In genomic region chr9:75169623-75170022, GRCh38 we compare ENCODE assay signal across 20 cellular contexts.
DNase-seq lines count a peak whose midpoint lies in the region; ATAC-seq and TF ChIP-seq lines count a peak whose summit lies in the region.
"Had no signal": no experiment of that assay in that cellular context is flagged by ENCODE, and none has a peak within 500 bp of the region (broad histone marks: within the 10 kb centered on the region; RNA-seq: fewer than 3 reads in every experiment).

No MANE protein-coding gene starts in this region.

- no peak overlapping the region for H3K4me3 Mint-ChIP-seq in activated CD8-positive, alpha-beta memory T cell treated with anti-CD3 and anti-CD28 coated beads, Interleukin-2, amount 10 ng/mL, durations not matched to agents 7 days and 5 days
- H3K4me3 Mint-ChIP-seq: activated CD8-positive, alpha-beta T cell treated with anti-CD3 and anti-CD28 coated beads for 36 hours; CD4-positive, CD25-positive, alpha-beta regulatory T cell; IgD-negative memory B cell had no signal

- WGBS in trophoblast cell (ENCODE audit: extremely low coverage, insufficient coverage, insufficient read length) = no CpG with 5 or more reads among the region's 4 CpGs

- peaks cover 57% of the 10 kb centered on the region for H3K4me1 Mint-ChIP-seq in activated CD8-positive, alpha-beta memory T cell treated with anti-CD3 and anti-CD28 coated beads, Interleukin-2, amount 10 ng/mL, durations not matched to agents 7 days and 5 days
- H3K4me1 Mint-ChIP-seq: IgD-negative memory B cell had no signal

- peak overlapping the region; percentile 56 for H3K27ac Mint-ChIP-seq in activated CD8-positive, alpha-beta memory T cell treated with anti-CD3 and anti-CD28 coated beads, Interleukin-2, amount 10 ng/mL, durations not matched to agents 7 days and 5 days
- H3K27ac Mint-ChIP-seq: activated CD8-positive, alpha-beta T cell treated with anti-CD3 and anti-CD28 coated beads for 36 hours; IgD-negative memory B cell had no signal

- peaks cover 6% of the 10 kb centered on the region for H3K9me3 Mint-ChIP-seq in activated CD8-positive, alpha-beta memory T cell treated with anti-CD3 and anti-CD28 coated beads, Interleukin-2, amount 10 ng/mL, durations not matched to agents 7 days and 5 days (ENCODE audit: low read depth)

- H3K23ac ChIP-seq in trophoblast cell (ENCODE audit: low read length) = no peak overlapping the region

- H3K14ac ChIP-seq in trophoblast cell (ENCODE audit: low read length) = peak overlapping the region; percentile 97

- H3K27me3 ChIP-seq in trophoblast cell (ENCODE audit: insufficient read depth, low read length) = no peaks in the 10 kb centered on the region
- H3K27me3 ChIP-seq: ascending aorta, dorsolateral prefrontal cortex, upper lobe of right lung had no signal

- H3K4ac ChIP-seq in trophoblast cell (ENCODE audit: low read depth, low read length) = peak overlapping the region; percentile 97

- peak overlapping the region; percentile 99 for H4K91ac ChIP-seq in trophoblast cell (ENCODE audit: low read depth, low read length)

- no peaks in the 10 kb centered on the region for H3K27me3 Mint-ChIP-seq in activated CD8-positive, alpha-beta memory T cell treated with anti-CD3 and anti-CD28 coated beads, Interleukin-2, amount 10 ng/mL, durations not matched to agents 7 days and 5 days
- H3K27me3 Mint-ChIP-seq: activated CD8-positive, alpha-beta T cell treated with anti-CD3 and anti-CD28 coated beads for 36 hours; CD4-positive, CD25-positive, alpha-beta regulatory T cell; IgD-negative memory B cell had no signal

- peak overlapping the region; percentile 95 for H3K27ac ChIP-seq in trophoblast cell (ENCODE audit: low read depth, low read length)
- H3K27ac ChIP-seq: ascending aorta, dorsolateral prefrontal cortex, upper lobe of right lung had no signal

- peaks cover 13 to 17% of the 10 kb centered on the region in 2 experiments for H3K4me1 ChIP-seq in trophoblast cell (ENCODE audit: control insufficient read depth in 1 of 2, insufficient read depth in 2 of 2, low read length in 2 of 2)
- H3K4me1 ChIP-seq: ascending aorta had no signal

- ATAC-seq in activated CD8-positive, alpha-beta memory T cell treated with anti-CD3 and anti-CD28 coated beads, Interleukin-2, amount 10 ng/mL, durations not matched to agents 7 days and 5 days = no peak
- ATAC-seq in GM21381 (IDR thresholded peaks at IDR 0.05; ENCODE audit: unreplicated experiment) = no peak
- ATAC-seq: activated CD8-positive, alpha-beta T cell treated with anti-CD3 and anti-CD28 coated beads for 36 hours; left colon; upper lobe of right lung had no signal

- H4K8ac ChIP-seq in trophoblast cell (ENCODE audit: low read depth, low read length) = peak overlapping the region; percentile 99

- no peaks in the 10 kb centered on the region for H3K9me3 ChIP-seq in trophoblast cell (ENCODE audit: insufficient read depth, low read depth, low read length)
- H3K9me3 ChIP-seq: upper lobe of right lung had no signal

- peaks cover 74% of the 10 kb centered on the region for H3K36me3 Mint-ChIP-seq in activated CD8-positive, alpha-beta memory T cell treated with anti-CD3 and anti-CD28 coated beads, Interleukin-2, amount 10 ng/mL, durations not matched to agents 7 days and 5 days

- no peak for DNase-seq in activated CD8-positive, alpha-beta memory T cell treated with anti-CD3 and anti-CD28 coated beads, Interleukin-2, amount 10 ng/mL, durations not matched to agents 7 days and 5 days
- DNase-seq in activated CD8-positive, alpha-beta memory T cell treated with anti-CD3 and anti-CD28 coated beads for 24 hours = no peak
- peak; percentile 54 for DNase-seq in RPMI7951 (ENCODE audit: low read depth)
- DNase-seq in choroid plexus epithelial cell (ENCODE audit: low read depth) = peak; percentile 41
- DNase-seq in trophoblast cell = peak; percentile 63 to 90
- no peak for DNase-seq in activated CD4-positive, CD25-positive, alpha-beta regulatory T cell treated with anti-CD3 and anti-CD28 coated beads, Interleukin-2, amount 50 U/mL, for 72 hours
- DNase-seq in MV-4-11 (lab: John Stamatoyannopoulos, UW) = no peak
- DNase-seq: activated CD8-positive, alpha-beta T cell treated with anti-CD3 and anti-CD28 coated beads for 36 hours; CD4-positive, CD25-positive, alpha-beta regulatory T cell; dorsolateral prefrontal cortex; left colon; NCI-H1105 treated with DMSO at 0.1 percent for 48 hours; NK-92 treated with Interleukin-12 subunit alpha and Interleukin-12 subunit beta, amount 100 ng/mL, for 24 hours; posterior cingulate gyrus; SHP77 treated with DMSO at 0.1 percent for 48 hours; stimulated activated naive CD4-positive, alpha-beta T cell treated with Interleukin-2 at 50 U/mL for 16 hours; upper lobe of right lung had no signal

- no peak overlapping the region for H3K4me3 ChIP-seq in choroid plexus epithelial cell (ENCODE audit: low read depth, low read length)
- no peak overlapping the region for H3K4me3 ChIP-seq in trophoblast cell (ENCODE audit: low read depth, low read length)
- H3K4me3 ChIP-seq: ascending aorta, dorsolateral prefrontal cortex, upper lobe of right lung had no signal

- H3K79me2 ChIP-seq in trophoblast cell (ENCODE audit: control insufficient read depth, insufficient read depth, low read length, poor library complexity) = peaks cover 1% of the 10 kb centered on the region

- H3K18ac ChIP-seq in trophoblast cell (ENCODE audit: low read length) = peak overlapping the region; percentile 97

- peak overlapping the region; percentile 94 for H4K12ac ChIP-seq in trophoblast cell (ENCODE audit: low read depth, low read length)

- H2BK12ac ChIP-seq in trophoblast cell (ENCODE audit: low read length) = peak overlapping the region; percentile 100

- H2AK5ac ChIP-seq in trophoblast cell (ENCODE audit: low read length) = peak overlapping the region; percentile 86

- CTCF ChIA-PET in activated CD8-positive, alpha-beta memory T cell treated with anti-CD3 and anti-CD28 coated beads, Interleukin-2, amount 10 ng/mL, durations not matched to agents 7 days and 5 days (lab: Charles Lee) = interaction anchor here (0.8 to 4.5 kb wide), 6 partner anchors 16 to 83 kb away, joined by 3 to 33 read pairs (median 4); partner anchors contain the start of genes NMRK1 and OSTF1

- peak overlapping the region; percentile 100 for H2BK5ac ChIP-seq in trophoblast cell (ENCODE audit: low read depth, low read length, poor library complexity)

- TF ChIP-seq CTCF in choroid plexus epithelial cell (conservative IDR thresholded peaks at IDR 0.05; ENCODE audit: low read depth, low read length) = no peak

- H3K4me2 ChIP-seq in trophoblast cell (ENCODE audit: low read length) = no peak overlapping the region

- no peak overlapping the region for H3K9ac ChIP-seq in trophoblast cell (ENCODE audit: low read length)

- H2BK120ac ChIP-seq in trophoblast cell (ENCODE audit: insufficient read depth, low read length, poor library complexity) = peak overlapping the region; percentile 100

- H2AFZ ChIP-seq in trophoblast cell (ENCODE audit: insufficient read depth, low read length, poor library complexity) = no peak overlapping the region

- peaks cover 15% of the 10 kb centered on the region for H3K79me1 ChIP-seq in trophoblast cell (ENCODE audit: low read length)

- H3K36me3 ChIP-seq in trophoblast cell (ENCODE audit: control insufficient read depth in 1 of 2, insufficient read depth in 2 of 2, low read length in 2 of 2) = no peaks in the 10 kb centered on the region

Comparison
In these comparisons a context has a peak if more than half of its experiments do, and no peak if none do; other contexts are left out.
1. DNase-seq: peak in RPMI7951 (single experiment), choroid plexus epithelial cell (single experiment) and trophoblast cell (2 of 2); none in activated CD8-positive, alpha-beta memory T cell treated with anti-CD3 and anti-CD28 coated beads, Interleukin-2, amount 10 ng/mL, durations not matched to agents 7 days and 5 days (single experiment), activated CD8-positive, alpha-beta memory T cell treated with anti-CD3 and anti-CD28 coated beads for 24 hours (single experiment), activated CD4-positive, CD25-positive, alpha-beta regulatory T cell treated with anti-CD3 and anti-CD28 coated beads, Interleukin-2, amount 50 U/mL, for 72 hours (single experiment) and MV-4-11 (single experiment).